Comparison of ENCODE assay signal across 8 cellular contexts in the genomic region with DNA sequence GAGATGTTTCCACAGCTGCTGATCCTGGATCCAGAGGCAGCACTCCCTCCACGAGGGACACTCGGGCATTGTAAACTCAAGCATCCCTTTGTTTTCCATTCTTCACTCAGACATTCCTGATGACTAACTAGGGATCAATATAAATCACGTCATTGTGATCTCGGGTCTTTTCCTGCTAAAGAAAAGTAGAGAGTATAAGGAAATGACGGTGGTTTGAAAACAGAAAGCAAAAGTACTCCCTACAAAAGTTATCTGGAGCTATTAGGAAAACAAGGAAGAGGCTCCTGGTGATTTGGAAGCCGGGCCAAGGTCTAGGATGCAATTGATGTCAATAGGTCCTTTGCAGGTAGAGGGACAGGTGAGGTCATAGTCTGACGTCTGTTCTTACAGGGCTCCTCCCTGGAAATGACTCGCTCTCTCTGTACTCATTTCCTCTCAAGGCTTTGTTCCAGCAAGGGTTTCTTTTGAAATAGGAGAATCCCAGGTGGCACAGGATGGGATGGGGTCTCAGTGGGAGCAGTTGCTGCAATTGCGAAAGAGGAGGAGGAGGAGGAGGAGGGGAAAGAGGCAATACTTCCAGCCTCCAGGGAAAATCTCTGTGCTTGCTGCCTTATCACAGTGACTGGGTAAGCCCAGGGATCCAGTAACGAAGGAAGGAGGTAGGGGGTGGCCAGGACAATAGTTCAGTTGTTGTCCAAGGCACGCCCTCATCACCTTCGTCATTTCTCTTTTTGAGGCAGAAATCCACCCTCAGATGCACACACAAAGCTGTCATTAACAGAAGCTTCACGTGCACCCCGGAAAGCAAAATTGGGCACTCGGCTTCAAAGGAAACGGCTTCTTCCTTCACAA.
DNase-seq lines count a peak whose midpoint lies in the region; ATAC-seq and TF ChIP-seq lines count a peak whose summit lies in the region.

No MANE protein-coding gene starts in this region.

- H3K4me3 ChIP-seq in psoas muscle, result peak overlapping the region; percentile 51

- peak; percentile 93 for DNase-seq in LoVo (ENCODE audit: low spot score)
- peak; percentile 54 for DNase-seq in activated CD4-positive, alpha-beta memory T cell treated with anti-CD3 and anti-CD28 coated beads for 36 hours
- peak; percentile 45 for DNase-seq in glomerular visceral epithelial cell (ENCODE audit: extremely low spot score)
- DNase-seq in psoas muscle, result no peak
- no peak for DNase-seq in KG1 (lab: John Stamatoyannopoulos, UW)

- 32 to 40% (median 33%) methylated on average over 16 of the region's 16 CpGs for whole genome bisulfite sequencing in psoas muscle, 3 donors

- H3K36me3 Mint-ChIP-seq in activated CD4-positive, alpha-beta memory T cell treated with anti-CD3 and anti-CD28 coated beads for 36 hours, result no peaks in the 10 kb centered on the region

- CTCF ChIA-PET in activated CD4-positive, alpha-beta memory T cell treated with anti-CD3 and anti-CD28 coated beads for 36 hours (lab: Charles Lee), result interaction anchor here (1.0 kb wide), 1 partner anchor 134 kb away, joined by 3 read pairs; no protein-coding TSS in a partner anchor

- H3K27me3 Mint-ChIP-seq in activated CD4-positive, alpha-beta memory T cell treated with anti-CD3 and anti-CD28 coated beads for 36 hours, result peaks cover 5% of the 10 kb centered on the region

- H3K4me1 ChIP-seq in ES-I3 (ENCODE audit: insufficient read depth, low read length), result peaks cover 33% of the 10 kb centered on the region
- peaks cover 13% of the 10 kb centered on the region for H3K4me1 ChIP-seq in psoas muscle

- ATAC-seq in psoas muscle, result peak; percentile 23 to 61 (median 52)
- no peak for ATAC-seq in GM21786 (IDR thresholded peaks at IDR 0.05; ENCODE audit: unreplicated experiment)
- no peak for ATAC-seq in GM18519 (IDR thresholded peaks at IDR 0.05; ENCODE audit: low FRiP score, unreplicated experiment)

- no peak overlapping the region for H3K27ac Mint-ChIP-seq in activated CD4-positive, alpha-beta memory T cell treated with anti-CD3 and anti-CD28 coated beads for 36 hours

- peak overlapping the region; percentile 32 for H3K27ac ChIP-seq in psoas muscle

- H3K9ac ChIP-seq in ES-I3 (ENCODE audit: low read depth, low read length), result peak overlapping the region; percentile 22; the same call in 1 of the 2 replicates

- H3K9me3 Mint-ChIP-seq in activated CD4-positive, alpha-beta memory T cell treated with anti-CD3 and anti-CD28 coated beads for 36 hours, result no peaks in the 10 kb centered on the region

- H3K4me3 Mint-ChIP-seq in activated CD4-positive, alpha-beta memory T cell treated with anti-CD3 and anti-CD28 coated beads for 36 hours, result peak overlapping the region; percentile 51

- H3K36me3 ChIP-seq in ES-I3 (ENCODE audit: insufficient read depth, low read length), result no peaks in the 10 kb centered on the region
- no peaks in the 10 kb centered on the region for H3K36me3 ChIP-seq in psoas muscle (ENCODE audit: insufficient read depth in 1 of 2, low read depth in 1 of 2)

- H3K9me3 ChIP-seq in ES-I3 (ENCODE audit: control insufficient read depth, insufficient read depth, low read length) (no peaks in the 10 kb centered on the region), psoas muscle (no peaks in the 10 kb centered on the region)

- intact Hi-C loops in activated CD4-positive, alpha-beta memory T cell treated with anti-CD3 and anti-CD28 coated beads for 36 hours (cut with micrococcal nuclease), result loop anchor here (1.0 to 5.0 kb wide), 3 partner anchors 8 to 106 kb away; no protein-coding TSS in a partner anchor
- intact Hi-C loops in psoas muscle (cut with DNase I), result no loop called here

- peaks cover 18% of the 10 kb centered on the region for H3K4me1 Mint-ChIP-seq in activated CD4-positive, alpha-beta memory T cell treated with anti-CD3 and anti-CD28 coated beads for 36 hours (ENCODE audit: low read depth)

- POLR2A ChIA-PET in activated CD4-positive, alpha-beta memory T cell treated with anti-CD3 and anti-CD28 coated beads for 36 hours (lab: Charles Lee), result no interaction called here

- no peaks in the 10 kb centered on the region for H3K27me3 ChIP-seq in psoas muscle (ENCODE audit: insufficient read depth in 3 of 3, low read length in 2 of 3)

- no peak for TF ChIP-seq CTCF in psoas muscle (IDR thresholded peaks at IDR 0.05)

Comparison
In these comparisons a context has a peak if more than half of its experiments do, and no peak if none do; other contexts are left out.
1. DNase-seq: peak in LoVo (single experiment), activated CD4-positive, alpha-beta memory T cell treated with anti-CD3 and anti-CD28 coated beads for 36 hours (single experiment) and glomerular visceral epithelial cell (single experiment); none in psoas muscle (0 of 2) and KG1 (single experiment).
2. ATAC-seq: peak in psoas muscle (4 of 4); none in GM21786 (single experiment) and GM18519 (single experiment).